ENCODE assay signal across 8 cellular contexts in genomic region chr12:49201595-49202295, GRCh38. TPM values are rescaled to one million over a fixed set of nuclear protein-coding genes. Genes with fewer than 3 reads are reported as not detected.
DNase-seq lines count a peak whose midpoint lies in the region; ATAC-seq and TF ChIP-seq lines count a peak whose summit lies in the region.

No MANE protein-coding gene starts in this region.

- H3K4me3 ChIP-seq in adrenal gland: peak overlapping the region in 1 of 4 donors; percentile 38
- H3K4me3 ChIP-seq in iPS-18a (ENCODE audit: low read length): peak overlapping the region; percentile 4

- H3K36me3 ChIP-seq in adrenal gland (replicated peaks in 1 of 2): no peaks in the 10 kb centered on the region
- H3K36me3 ChIP-seq in iPS-18a (ENCODE audit: control insufficient read depth, low read depth, low read length): no peaks in the 10 kb centered on the region

- H3K4me1 ChIP-seq in adrenal gland (replicated peaks in 1 of 2) (peaks cover 12 to 23% of the 10 kb centered on the region in 2 donors), iPS-18a (ENCODE audit: control insufficient read depth, low read depth, low read length) (peaks cover 35% of the 10 kb centered on the region)

- TF ChIP-seq POLR2A in adrenal gland (IDR thresholded peaks at IDR 0.05): no peak

- peak overlapping the region; percentile 74 to 92 (median 77) for H3K27ac ChIP-seq in adrenal gland
- H3K27ac ChIP-seq in iPS-18a (ENCODE audit: low read length): peak overlapping the region; percentile 83

- H3K9ac ChIP-seq in iPS-18a (ENCODE audit: low read length): peak overlapping the region; percentile 64

- H3K4me3 Mint-ChIP-seq in stimulated activated memory B cell treated with anti-CD40 and anti-IgM and Interleukin-4, amounts not matched to agents 10 μg/mL and 1 μg/mL and 100 μg/mL, for 72 hours: no peak overlapping the region
- no peak overlapping the region for H3K4me3 Mint-ChIP-seq in activated naive CD4-positive, alpha-beta T cell treated with anti-CD3 and anti-CD28 coated beads, Interleukin-2, amount 10 ng/mL, durations not matched to agents 7 days and 5 days

- ATAC-seq in stimulated activated naive CD8-positive, alpha-beta T cell treated with anti-CD3 and anti-CD28 coated beads, Interleukin-15, Interleukin-2, amounts not matched to agents 100 U/mL and 50 U/mL, for 24 hours: peak; percentile 69
- no peak for ATAC-seq in HG02981 (IDR thresholded peaks at IDR 0.05; ENCODE audit: unreplicated experiment)
- ATAC-seq in stimulated activated memory B cell treated with anti-CD40 and anti-IgM and Interleukin-4, amounts not matched to agents 10 μg/mL and 1 μg/mL and 100 μg/mL, for 72 hours: no peak

- peak; percentile 79 for DNase-seq in Daoy (ENCODE audit: low read depth)
- DNase-seq in NCI-H187 treated with DMSO at 0.1 percent for 48 hours (lab: John Stamatoyannopoulos, UW): peak; percentile 83
- DNase-seq in adrenal gland: peak in 6 of 7 donors; percentile 36 to 78 (median 55)
- no peak for DNase-seq in stimulated activated naive CD8-positive, alpha-beta T cell treated with anti-CD3 and anti-CD28 coated beads, Interleukin-15, Interleukin-2, amounts not matched to agents 100 U/mL and 50 U/mL, for 24 hours
- no peak for DNase-seq in activated naive CD4-positive, alpha-beta T cell treated with anti-CD3 and anti-CD28 coated beads, Interleukin-2, amount 10 ng/mL, durations not matched to agents 7 days and 5 days

- no peaks in the 10 kb centered on the region for H3K27me3 Mint-ChIP-seq in stimulated activated memory B cell treated with anti-CD40 and anti-IgM and Interleukin-4, amounts not matched to agents 10 μg/mL and 1 μg/mL and 100 μg/mL, for 72 hours
- peaks cover 10% of the 10 kb centered on the region for H3K27me3 Mint-ChIP-seq in activated naive CD4-positive, alpha-beta T cell treated with anti-CD3 and anti-CD28 coated beads, Interleukin-2, amount 10 ng/mL, durations not matched to agents 7 days and 5 days

- intact Hi-C loops in adrenal gland (cut with DNase I): no loop called here

- H3K36me3 Mint-ChIP-seq in stimulated activated memory B cell treated with anti-CD40 and anti-IgM and Interleukin-4, amounts not matched to agents 10 μg/mL and 1 μg/mL and 100 μg/mL, for 72 hours: no peaks in the 10 kb centered on the region
- H3K36me3 Mint-ChIP-seq in activated naive CD4-positive, alpha-beta T cell treated with anti-CD3 and anti-CD28 coated beads, Interleukin-2, amount 10 ng/mL, durations not matched to agents 7 days and 5 days: no peaks in the 10 kb centered on the region

- H3K4me1 Mint-ChIP-seq in stimulated activated memory B cell treated with anti-CD40 and anti-IgM and Interleukin-4, amounts not matched to agents 10 μg/mL and 1 μg/mL and 100 μg/mL, for 72 hours: peaks cover 11% of the 10 kb centered on the region
- H3K4me1 Mint-ChIP-seq in activated naive CD4-positive, alpha-beta T cell treated with anti-CD3 and anti-CD28 coated beads, Interleukin-2, amount 10 ng/mL, durations not matched to agents 7 days and 5 days: peaks cover 10% of the 10 kb centered on the region

- WGBS in adrenal gland, 4 donors: 11 to 23% (median 20%) methylated on average over 4 of the region's 4 CpGs

- H3K27me3 ChIP-seq in adrenal gland: no peaks in the 10 kb centered on the region
- H3K27me3 ChIP-seq in iPS-18a (ENCODE audit: control insufficient read depth, insufficient read depth, low read length): no peaks in the 10 kb centered on the region

- no peak for TF ChIP-seq CTCF in adrenal gland (IDR thresholded peaks at IDR 0.05)

- H3K9me3 ChIP-seq in adrenal gland (replicated peaks in 1 of 3) (no peaks in the 10 kb centered on the region), iPS-18a (ENCODE audit: control insufficient read depth, low read depth, low read length) (no peaks in the 10 kb centered on the region)

- H3K27ac Mint-ChIP-seq in stimulated activated memory B cell treated with anti-CD40 and anti-IgM and Interleukin-4, amounts not matched to agents 10 μg/mL and 1 μg/mL and 100 μg/mL, for 72 hours: no peak overlapping the region
- H3K27ac Mint-ChIP-seq in activated naive CD4-positive, alpha-beta T cell treated with anti-CD3 and anti-CD28 coated beads, Interleukin-2, amount 10 ng/mL, durations not matched to agents 7 days and 5 days: no peak overlapping the region

- no peaks in the 10 kb centered on the region for H3K9me3 Mint-ChIP-seq in stimulated activated memory B cell treated with anti-CD40 and anti-IgM and Interleukin-4, amounts not matched to agents 10 μg/mL and 1 μg/mL and 100 μg/mL, for 72 hours
- H3K9me3 Mint-ChIP-seq in activated naive CD4-positive, alpha-beta T cell treated with anti-CD3 and anti-CD28 coated beads, Interleukin-2, amount 10 ng/mL, durations not matched to agents 7 days and 5 days: no peaks in the 10 kb centered on the region

- CTCF ChIA-PET in activated naive CD4-positive, alpha-beta T cell treated with anti-CD3 and anti-CD28 coated beads, Interleukin-2, amount 10 ng/mL, durations not matched to agents 7 days and 5 days (lab: Charles Lee): interaction anchor here (0.6 kb wide), 1 partner anchor 71 kb away, joined by 3 read pairs; no protein-coding TSS in a partner anchor

RNA-seq across cellular contexts. Expression of gene TUBA1A, which starts 12.9 kb away (rescaled TPM):
- total RNA-seq in Daoy (2014; rRNA removed; shearing (Covaris generic)): 306 and 316 TPM in 2 replicates
- total RNA-seq in adrenal gland: 100 to 1,000 TPM in 6 of 8 donors, 10 to 100 TPM in 2; 59.1 to 227 (median 144) TPM
- polyA plus RNA-seq in adrenal gland: 100 to 1,000 TPM in 1 of 3 donors, 10 to 100 TPM in 2; 64.7 to 235 (median 81.1) TPM

Comparison
In these comparisons a context has a peak if more than half of its experiments do, and no peak if none do; other contexts are left out.
1. DNase-seq: peak in Daoy (single experiment), NCI-H187 treated with DMSO at 0.1 percent for 48 hours (single experiment) and adrenal gland (6 of 7); none in stimulated activated naive CD8-positive, alpha-beta T cell treated with anti-CD3 and anti-CD28 coated beads, Interleukin-15, Interleukin-2, amounts not matched to agents 100 U/mL and 50 U/mL, for 24 hours (single experiment) and activated naive CD4-positive, alpha-beta T cell treated with anti-CD3 and anti-CD28 coated beads, Interleukin-2, amount 10 ng/mL, durations not matched to agents 7 days and 5 days (single experiment).